8 cellular contexts compared by ENCODE assay signal in genomic region chr13:51070005-51070649, GRCh38. TPM values are rescaled to one million over a fixed set of nuclear protein-coding genes. Genes with fewer than 3 reads are reported as not detected.
DNase-seq lines count a peak whose midpoint lies in the region; ATAC-seq and TF ChIP-seq lines count a peak whose summit lies in the region.

No MANE protein-coding gene starts in this region.

- no peak overlapping the region for H3K4me2 ChIP-seq in SU-DHL-6 (ENCODE audit: low read depth, low read length, poor library complexity, severe bottlenecking)

- peaks cover 7% of the 10 kb centered on the region for H3K27me3 Mint-ChIP-seq in activated naive CD8-positive, alpha-beta T cell treated with anti-CD3 and anti-CD28 coated beads, Interleukin-2, amount 10 ng/mL, durations not matched to agents 7 days and 5 days

- ATAC-seq in HG02588 (IDR thresholded peaks at IDR 0.05; ENCODE audit: unreplicated experiment) = peak; percentile 75
- peak; percentile 84 for ATAC-seq in activated naive CD8-positive, alpha-beta T cell treated with anti-CD3 and anti-CD28 coated beads, Interleukin-2, amount 10 ng/mL, durations not matched to agents 7 days and 5 days (ENCODE audit: low read depth)
- peak; percentile 74 to 87 (median 82) for ATAC-seq in heart left ventricle
- no peak for ATAC-seq in HG02970 (IDR thresholded peaks at IDR 0.05; ENCODE audit: low FRiP score, unreplicated experiment)

- peaks cover 27% of the 10 kb centered on the region for H3K4me1 Mint-ChIP-seq in activated naive CD8-positive, alpha-beta T cell treated with anti-CD3 and anti-CD28 coated beads, Interleukin-2, amount 10 ng/mL, durations not matched to agents 7 days and 5 days

- H3K79me2 ChIP-seq in SU-DHL-6 (ENCODE audit: insufficient read depth, low read length) = no peaks in the 10 kb centered on the region

- peak overlapping the region; percentile 46 for H3K27ac Mint-ChIP-seq in activated naive CD8-positive, alpha-beta T cell treated with anti-CD3 and anti-CD28 coated beads, Interleukin-2, amount 10 ng/mL, durations not matched to agents 7 days and 5 days

- H3K36me3 ChIP-seq in SU-DHL-6 (ENCODE audit: low read length) (no peaks in the 10 kb centered on the region), heart left ventricle (no peaks in the 10 kb centered on the region)

- no peak overlapping the region for H3K4me3 ChIP-seq in SU-DHL-6 (ENCODE audit: insufficient read depth, low read length, poor library complexity, severe bottlenecking)
- no peak overlapping the region for H3K4me3 ChIP-seq in heart left ventricle

- no peaks in the 10 kb centered on the region for H3K9me3 Mint-ChIP-seq in activated naive CD8-positive, alpha-beta T cell treated with anti-CD3 and anti-CD28 coated beads, Interleukin-2, amount 10 ng/mL, durations not matched to agents 7 days and 5 days

- no peak for TF ChIP-seq POLR2A in heart left ventricle (IDR thresholded peaks at IDR 0.05)

- H3F3A ChIP-seq in SU-DHL-6 (ENCODE audit: insufficient read depth) = no peaks in the 10 kb centered on the region

- no peak overlapping the region for H2AFZ ChIP-seq in SU-DHL-6 (ENCODE audit: low read depth, low read length, severe bottlenecking)

- H3K27ac ChIP-seq in SU-DHL-6 (ENCODE audit: low read depth, low read length) (no peak overlapping the region), heart left ventricle (no peak overlapping the region)

- POLR2A ChIA-PET in GM10248 (lab: Yijun Ruan, JAX) = no interaction called here
- POLR2A ChIA-PET in activated naive CD8-positive, alpha-beta T cell treated with anti-CD3 and anti-CD28 coated beads, Interleukin-2, amount 10 ng/mL, durations not matched to agents 7 days and 5 days (lab: Charles Lee) = interaction anchor here (0.7 to 1.4 kb wide), 3 partner anchors 158 to 1092 kb away, joined by 3 to 5 read pairs (median 4); no protein-coding TSS in a partner anchor

- peaks cover 0 to 30% (median 8%) of the 10 kb centered on the region in 12 donors for H3K4me1 ChIP-seq in heart left ventricle

- H3K9ac ChIP-seq in SU-DHL-6 (ENCODE audit: low read length) = no peak overlapping the region

- H3K36me3 Mint-ChIP-seq in activated naive CD8-positive, alpha-beta T cell treated with anti-CD3 and anti-CD28 coated beads, Interleukin-2, amount 10 ng/mL, durations not matched to agents 7 days and 5 days = no peaks in the 10 kb centered on the region

- intact Hi-C loops in heart left ventricle (cut with DNase I) = loop anchor here in 6 of 10 donors (5.0 to 10.0 kb wide), 5 partner anchors 78 to 1403 kb away; no protein-coding TSS in a partner anchor

- H4K20me1 ChIP-seq in SU-DHL-6 (ENCODE audit: low read depth, low read length) = no peaks in the 10 kb centered on the region

- peak; percentile 99 for TF ChIP-seq CTCF in GM10248 (IDR thresholded peaks at IDR 0.05; ENCODE audit: control extremely low read depth, extremely low read depth, low read depth, missing control alignments)
- TF ChIP-seq CTCF in SU-DHL-6 (IDR thresholded peaks at IDR 0.05; ENCODE audit: insufficient read depth, low read length, poor library complexity, severe bottlenecking) = peak; percentile 95
- TF ChIP-seq CTCF in heart left ventricle (IDR thresholded peaks at IDR 0.05) = peak; percentile 84 to 97 (median 93)

- H3K9me3 ChIP-seq in SU-DHL-6 (ENCODE audit: insufficient read depth, low read length) = no peaks in the 10 kb centered on the region
- H3K9me3 ChIP-seq in heart left ventricle = no peaks in the 10 kb centered on the region

- no peaks in the 10 kb centered on the region for H3K9me2 ChIP-seq in SU-DHL-6 (replicated peaks; ENCODE audit: insufficient read depth, low read length)

- peak overlapping the region; percentile 41 for H3K4me3 Mint-ChIP-seq in activated naive CD8-positive, alpha-beta T cell treated with anti-CD3 and anti-CD28 coated beads, Interleukin-2, amount 10 ng/mL, durations not matched to agents 7 days and 5 days

- CTCF ChIA-PET in GM10248 (lab: Yijun Ruan, JAX) = interaction anchor here (0.6 to 4.1 kb wide), 19 partner anchors 11 to 1442 kb away, joined by 3 to 24 read pairs (median 3); partner anchors contain the start of gene ARL11

- DNase-seq in GM10248 (ENCODE audit: extremely low spot score) (peak; percentile 71), NCI-H1105 (lab: John Stamatoyannopoulos, UW) (peak; percentile 34), heart left ventricle (peak; percentile 66 to 87 (median 77)), putamen (ENCODE audit: low spot score) (peak; percentile 71)
- peak; percentile 84 for DNase-seq in activated naive CD8-positive, alpha-beta T cell treated with anti-CD3 and anti-CD28 coated beads, Interleukin-2, amount 10 ng/mL, durations not matched to agents 7 days and 5 days

- 6 to 10% (median 9%) methylated on average over 11 of the region's 11 CpGs for WGBS in heart left ventricle, 4 donors

- H3K27me3 ChIP-seq in SU-DHL-6 (ENCODE audit: low read length) (no peaks in the 10 kb centered on the region), heart left ventricle (peaks cover 0 to 1% (median 0%) of the 10 kb centered on the region in 9 donors)

RNA-seq across cellular contexts. Expression of gene C13orf42, which starts 40.9 kb away (rescaled TPM):
- total RNA-seq in activated naive CD8-positive, alpha-beta T cell treated with anti-CD3 and anti-CD28 coated beads, Interleukin-2, amount 10 ng/mL, durations not matched to agents 7 days and 5 days = not detected
- total RNA-seq in heart left ventricle = not detected
- not detected for polyA plus RNA-seq in heart left ventricle

Comparison
In these comparisons a context has a peak if more than half of its experiments do, and no peak if none do; other contexts are left out.
1. DNase-seq: peak in every context shown above with its lines; median percentile 84 in activated naive CD8-positive, alpha-beta T cell treated with anti-CD3 and anti-CD28 coated beads, Interleukin-2, amount 10 ng/mL, durations not matched to agents 7 days and 5 days; 77 in heart left ventricle; 71 in GM10248; 71 in putamen; 34 in NCI-H1105.